In the genomic region with DNA sequence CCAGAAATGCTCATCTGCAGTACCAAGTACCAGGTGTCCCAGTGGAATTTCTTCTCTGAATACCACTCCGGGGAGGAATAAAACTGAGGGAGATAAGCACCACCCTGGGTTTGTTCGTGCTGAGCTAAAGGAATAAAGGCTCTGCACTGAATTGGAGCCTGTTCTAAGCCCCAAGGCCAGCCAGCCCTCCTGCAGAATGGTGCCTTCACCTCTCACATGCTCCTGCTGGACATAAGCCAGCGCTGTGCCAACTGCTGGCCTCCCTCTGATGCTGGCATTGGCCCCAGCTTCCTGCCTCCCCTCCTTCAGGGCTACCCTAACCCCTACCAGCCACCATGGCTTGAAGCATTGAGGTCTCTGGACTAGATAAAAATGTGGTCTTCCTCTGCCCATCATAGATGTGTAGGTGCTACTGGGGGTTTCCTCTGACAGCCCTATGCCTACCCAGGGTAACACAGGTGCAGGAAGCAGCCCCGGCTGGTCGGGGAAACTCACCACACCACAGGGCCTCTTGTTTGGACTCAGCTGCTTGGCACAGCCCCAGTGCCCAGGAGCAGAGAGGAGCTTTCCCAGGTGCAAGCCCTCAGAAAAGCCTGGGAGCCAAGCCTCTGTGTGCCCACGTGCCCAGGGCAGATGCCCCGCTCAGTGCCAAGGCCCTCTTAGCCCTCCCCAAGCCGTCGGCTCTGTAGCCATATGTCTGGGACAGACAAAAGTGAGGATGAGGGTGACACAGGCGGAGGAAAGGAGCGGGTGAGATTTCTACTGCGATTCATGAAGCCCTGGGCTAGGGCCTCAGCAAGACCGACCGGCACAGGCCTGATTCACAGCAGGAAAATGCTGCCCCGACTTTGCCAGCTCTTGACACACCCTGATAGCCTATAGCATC, we compare ENCODE assay signal across 9 cellular contexts. TPM values are rescaled to one million over a fixed set of nuclear protein-coding genes. Genes with fewer than 3 reads are reported as not detected.
DNase-seq lines count a peak whose midpoint lies in the region; ATAC-seq and TF ChIP-seq lines count a peak whose summit lies in the region.
"Had no signal": no experiment of that assay in that cellular context is flagged by ENCODE, and none has a peak within 500 bp of the region (broad histone marks: within the 10 kb centered on the region; RNA-seq: fewer than 3 reads in every experiment).

No MANE protein-coding gene starts in this region.

- CTCF ChIA-PET in MCF 10A (lab: Yijun Ruan, JAX): interaction anchor here (0.7 to 10.5 kb wide), 18 partner anchors 9 to 288 kb away, joined by 3 to 92 read pairs (median 4); no protein-coding TSS in a partner anchor
- CTCF ChIA-PET in OCI-LY7 (lab: Charles Lee; ENCODE audit: unreplicated experiment): no interaction called here

- H3K27me3 Mint-ChIP-seq in MCF 10A (ENCODE audit: insufficient read depth, unreplicated experiment): no peaks in the 10 kb centered on the region
- peaks cover 17 to 28% of the 10 kb centered on the region in 2 donors for H3K27me3 Mint-ChIP-seq in natural killer cell (ENCODE audit: low read depth in 2 of 2)

- H2AFZ ChIP-seq in OCI-LY7 (ENCODE audit: low read length): no peak overlapping the region

- H3K9me3 ChIP-seq in BLaER1 treated with 17β-estradiol and CSF1 and Interleukin-3, amounts not matched to agents 10 nM and 100 nM (replicated peaks in 1 of 11): no peaks in the 10 kb centered on the region
- H3K9me3 ChIP-seq in MG63: no peaks in the 10 kb centered on the region
- H3K9me3 ChIP-seq in OCI-LY7 (ENCODE audit: low read length): no peaks in the 10 kb centered on the region

- DNase-seq in MG63: peak; percentile 81
- peak; percentile 68 for DNase-seq in MCF 10A (ENCODE audit: unreplicated experiment)
- no peak for DNase-seq in natural killer cell
- DNase-seq in OCI-LY7 (ENCODE audit: low spot score): no peak
- DNase-seq in NCI-H1694 treated with DMSO at 0.1 percent for 48 hours (lab: John Stamatoyannopoulos, UW): no peak
- DNase-seq in activated CD4-positive, alpha-beta T cell treated with anti-CD3 and anti-CD28 coated beads, Interleukin-2, amount 50 U/mL, for 4 hours: no peak
- DNase-seq: GDM1 had no signal

- peak overlapping the region in 3 of 11 experiments; percentile 0 to 35 (median 14); a peak in 3 of 22 replicates for H3K9ac ChIP-seq in BLaER1 treated with 17β-estradiol and CSF1 and Interleukin-3, amounts not matched to agents 10 nM and 100 nM

- H3K36me3 ChIP-seq in BLaER1 treated with 17β-estradiol and CSF1 and Interleukin-3, amounts not matched to agents 10 nM and 100 nM: no peaks in the 10 kb centered on the region
- H3K36me3 ChIP-seq in MG63: no peaks in the 10 kb centered on the region
- H3K36me3 ChIP-seq in OCI-LY7 (ENCODE audit: insufficient read depth, low read length): no peaks in the 10 kb centered on the region

- H4K20me1 ChIP-seq in BLaER1 treated with 17β-estradiol and CSF1 and Interleukin-3, amounts not matched to agents 10 nM and 100 nM: peaks cover 0 to 6% (median 0%) of the 10 kb centered on the region in 11 experiments; a peak in 1 of 22 replicates
- H4K20me1 ChIP-seq in OCI-LY7 (ENCODE audit: insufficient read depth, low read length): no peaks in the 10 kb centered on the region

- peak overlapping the region; percentile 68 to 90 (median 75) for H3K4me2 ChIP-seq in BLaER1 treated with 17β-estradiol and CSF1 and Interleukin-3, amounts not matched to agents 10 nM and 100 nM
- H3K4me2 ChIP-seq in OCI-LY7 (ENCODE audit: low read length): no peak overlapping the region

- H3K36me3 Mint-ChIP-seq in MCF 10A (ENCODE audit: insufficient read depth, unreplicated experiment): no peaks in the 10 kb centered on the region
- no peaks in the 10 kb centered on the region for H3K36me3 Mint-ChIP-seq in natural killer cell

- no peak overlapping the region for H3K4me3 ChIP-seq in BLaER1 treated with 17β-estradiol and CSF1 and Interleukin-3, amounts not matched to agents 10 nM and 100 nM
- H3K4me3 ChIP-seq in MG63 (no peak overlapping the region), OCI-LY7 (ENCODE audit: low read depth, low read length, poor library complexity, severe bottlenecking) (no peak overlapping the region)

- H3K9me2 ChIP-seq in OCI-LY7 (ENCODE audit: insufficient read depth, low read length): no peaks in the 10 kb centered on the region

- H3K4me1 ChIP-seq in BLaER1 treated with 17β-estradiol and CSF1 and Interleukin-3, amounts not matched to agents 10 nM and 100 nM: peaks cover 46 to 76% (median 73%) of the 10 kb centered on the region in 10 experiments
- H3K4me1 ChIP-seq in OCI-LY7 (ENCODE audit: insufficient read depth, low read length, poor library complexity, severe bottlenecking): no peaks in the 10 kb centered on the region

- no peaks in the 10 kb centered on the region for H3K79me2 ChIP-seq in OCI-LY7 (ENCODE audit: insufficient read depth, low read depth, low read length)

- ATAC-seq in natural killer cell (peak; percentile 19 to 34 (median 22)), HG02938 (IDR thresholded peaks at IDR 0.05; ENCODE audit: unreplicated experiment) (no peak)

- no peak for TF ChIP-seq CTCF in MCF 10A (IDR thresholded peaks at IDR 0.05; ENCODE audit: unreplicated experiment)
- no peak for TF ChIP-seq CTCF in natural killer cell (IDR thresholded peaks at IDR 0.05)
- no peak for TF ChIP-seq CTCF in OCI-LY7 (conservative IDR thresholded peaks at IDR 0.05; ENCODE audit: low read length)

- 0 out of 22 replicates have a peak overlapping the region, but pooled peaks of 1 of the 11 experiments have one; percentile 22 for H3K27ac ChIP-seq in BLaER1 treated with 17β-estradiol and CSF1 and Interleukin-3, amounts not matched to agents 10 nM and 100 nM
- H3K27ac ChIP-seq in OCI-LY7 (ENCODE audit: low read depth, low read length, poor library complexity, severe bottlenecking): no peak overlapping the region

- peak overlapping the region; percentile 62 for H3K4me3 Mint-ChIP-seq in MCF 10A (ENCODE audit: unreplicated experiment)
- H3K4me3 Mint-ChIP-seq in natural killer cell: peak overlapping the region; percentile 97

- H3K4me1 Mint-ChIP-seq in MCF 10A (ENCODE audit: insufficient read depth, unreplicated experiment) (peaks cover 36% of the 10 kb centered on the region), natural killer cell (peaks cover 25 to 59% of the 10 kb centered on the region in 2 donors)

- H3K27me3 ChIP-seq in BLaER1 treated with 17β-estradiol and CSF1 and Interleukin-3, amounts not matched to agents 10 nM and 100 nM: no peaks in the 10 kb centered on the region
- no peaks in the 10 kb centered on the region for H3K27me3 ChIP-seq in MG63

- intact Hi-C loops in MCF 10A (cut with micrococcal nuclease) (no loop called here), natural killer cell (cut with micrococcal nuclease) (no loop called here), OCI-LY7 (cut with micrococcal nuclease; ENCODE audit: unreplicated experiment) (no loop called here)

- POLR2A ChIA-PET in MCF 10A (lab: Yijun Ruan, JAX): interaction anchor here (0.8 to 4.3 kb wide), 18 partner anchors 10 to 189 kb away, joined by 3 to 76 read pairs (median 4); a partner anchor contains a TSS
- POLR2A ChIA-PET in OCI-LY7 (lab: Charles Lee): no interaction called here

- peak overlapping the region; percentile 76 for H3K27ac Mint-ChIP-seq in MCF 10A (ENCODE audit: low read depth, unreplicated experiment)
- peak overlapping the region; percentile 41 to 84 for H3K27ac Mint-ChIP-seq in natural killer cell

- no TSS peak for BruUV-seq in MCF 10A (replicated peaks; lab: Mats Ljungman, UMichigan)
- BruUV-seq in OCI-LY7 (replicated peaks; lab: Mats Ljungman, UMichigan): no TSS peak

- H3K9me3 Mint-ChIP-seq in MCF 10A (ENCODE audit: unreplicated experiment): no peaks in the 10 kb centered on the region
- H3K9me3 Mint-ChIP-seq in natural killer cell: peaks cover 0 to 2% of the 10 kb centered on the region in 2 donors

RNA-seq across cellular contexts. Expression of a gene that starts 34.1 kb away (rescaled TPM):
- total RNA-seq in MG63 (2014; rRNA removed; shearing (Covaris generic); ENCODE audit: low replicate concordance): 5.7 and 5.8 TPM in 2 replicates
- total RNA-seq in MCF 10A (2022): 1.6 TPM in 2 replicates
- total RNA-seq in natural killer cell: 1 to 10 TPM; 2.1 to 3.8 (median 2.4) TPM
- total RNA-seq in OCI-LY7 (2014; rRNA removed; shearing (Covaris generic)): not detected in 2 replicates
- not detected in 2 replicates for total RNA-seq in OCI-LY7 (2022)

Comparison
In these comparisons a context has a peak if more than half of its experiments do, and no peak if none do; other contexts are left out.
1. DNase-seq: peak in MG63 (single experiment) and MCF 10A (single experiment); none in natural killer cell (single experiment), OCI-LY7 (single experiment), NCI-H1694 treated with DMSO at 0.1 percent for 48 hours (single experiment) and activated CD4-positive, alpha-beta T cell treated with anti-CD3 and anti-CD28 coated beads, Interleukin-2, amount 50 U/mL, for 4 hours (0 of 2).